In genomic region chr4:183468210-183469095, GRCh38 we compare ENCODE assay signal across 1 cellular context.
TF ChIP-seq lines count a peak whose summit lies in the region.

No MANE protein-coding gene starts in this region.

TF ChIP-seq in HepG2, 621 proteins besides CTCF, POLR2A, EP300 and RAD21 (continued from another document):
- TF ChIP-seq CREB1 (IDR thresholded peaks at IDR 0.05) (no peak), CREB1 (CRISPR knock-in tag; IDR thresholded peaks at IDR 0.05) (0 out of 2 replicates have a peak, but pooled peaks have one; percentile 14)
